In the genomic region with DNA sequence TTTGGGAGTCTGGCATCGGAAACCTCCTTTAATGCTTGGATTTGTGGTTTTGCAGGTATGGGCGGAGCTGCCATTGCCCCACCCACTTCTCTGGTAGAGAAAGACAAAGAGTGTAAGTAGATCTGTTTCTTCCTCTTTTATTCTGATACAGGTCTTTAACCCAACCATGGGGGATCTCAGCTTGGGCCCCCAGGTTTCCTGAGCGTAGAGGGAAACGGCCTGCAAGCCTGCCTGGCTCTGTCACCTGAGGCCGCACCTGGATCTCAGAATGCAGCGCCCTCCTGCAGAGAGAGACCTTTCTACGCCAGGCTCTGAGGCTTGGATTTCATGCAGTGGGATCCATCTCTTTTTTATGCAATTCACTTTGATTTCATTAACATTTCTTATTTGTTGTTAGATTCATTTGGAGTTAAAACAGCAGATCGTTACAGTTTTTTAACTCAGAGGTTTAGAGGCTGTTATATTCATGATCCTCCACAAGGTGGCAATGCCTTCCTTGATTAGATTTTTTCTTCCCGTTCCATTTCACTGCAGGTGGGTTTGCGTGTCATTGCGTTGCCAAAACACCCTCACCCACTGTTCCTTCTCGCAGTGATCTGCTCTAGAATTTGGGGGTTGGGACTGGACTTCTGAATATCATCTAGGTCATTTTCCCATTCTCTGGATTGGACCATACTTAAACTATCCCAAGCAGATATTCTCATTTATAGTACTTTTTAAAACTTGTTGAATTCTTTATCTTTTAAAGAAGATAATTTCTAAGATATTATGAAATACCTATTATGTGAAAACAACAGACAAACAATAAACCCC, we compare ENCODE assay signal across 9 cellular contexts. TPM values are rescaled to one million over a fixed set of nuclear protein-coding genes. Genes with fewer than 3 reads are reported as not detected.
DNase-seq lines count a peak whose midpoint lies in the region; ATAC-seq and TF ChIP-seq lines count a peak whose summit lies in the region.
"Had no signal": no experiment of that assay in that cellular context is flagged by ENCODE, and none has a peak within 500 bp of the region (broad histone marks: within the 10 kb centered on the region; RNA-seq: fewer than 3 reads in every experiment).

No MANE protein-coding gene starts in this region.

- no peaks in the 10 kb centered on the region for H3K9me3 ChIP-seq in heart right ventricle
- no peaks in the 10 kb centered on the region for H3K9me3 ChIP-seq in smooth muscle cell (replicated peaks; ENCODE audit: low read depth)

- intact Hi-C loops in heart right ventricle (cut with DNase I): loop anchor here (2.0 to 10.0 kb wide), 9 partner anchors 42 to 296 kb away; partner anchors contain the start of gene PFKFB3 (in 3 of the 10)

- H3K27me3 ChIP-seq in heart right ventricle (no peaks in the 10 kb centered on the region), smooth muscle cell (ENCODE audit: low read depth) (no peaks in the 10 kb centered on the region)

- ATAC-seq in heart right ventricle: peak in 4 of 8 donors; percentile 18 to 42 (median 34)
- no peak for ATAC-seq in HG03460 (IDR thresholded peaks at IDR 0.05; ENCODE audit: unreplicated experiment)
- ATAC-seq in HG03521 (IDR thresholded peaks at IDR 0.05; ENCODE audit: unreplicated experiment): no peak

- H3K9ac ChIP-seq in smooth muscle cell (ENCODE audit: low read depth): no peak overlapping the region

- H3K4me3 Mint-ChIP-seq in activated naive CD8-positive, alpha-beta T cell treated with anti-CD3 and anti-CD28 coated beads for 36 hours: no peak overlapping the region

- H3K27ac Mint-ChIP-seq in activated naive CD8-positive, alpha-beta T cell treated with anti-CD3 and anti-CD28 coated beads for 36 hours: peak overlapping the region; percentile 44

- H4K20me1 ChIP-seq in smooth muscle cell (ENCODE audit: low read depth): peaks cover 57% of the 10 kb centered on the region

- H3K4me1 ChIP-seq in heart right ventricle: peaks cover 0 to 16% (median 11%) of the 10 kb centered on the region in 9 donors
- peaks cover 5% of the 10 kb centered on the region for H3K4me1 ChIP-seq in smooth muscle cell (ENCODE audit: low read depth)

- H3K36me3 ChIP-seq in heart right ventricle: peaks cover 0 to 100% (median 42%) of the 10 kb centered on the region in 9 donors
- H3K36me3 ChIP-seq in smooth muscle cell (ENCODE audit: low read depth): peaks cover 29% of the 10 kb centered on the region

- H3K4me2 ChIP-seq in smooth muscle cell: no peak overlapping the region

- DNase-seq in activated naive CD4-positive, alpha-beta T cell treated with Interleukin-2 at 50 U/mL for 16 hours: peak; percentile 36
- DNase-seq in activated naive CD4-positive, alpha-beta T cell (lab: John Stamatoyannopoulos, UW): no peak
- DNase-seq in NCI-H146 treated with DMSO at 0.1 percent for 48 hours (lab: John Stamatoyannopoulos, UW; ENCODE audit: unreplicated experiment) (peak; percentile 39), heart right ventricle (no peak), smooth muscle cell (lab: John Stamatoyannopoulos, UW; ENCODE audit: unreplicated experiment) (no peak)
- DNase-seq in activated naive CD8-positive, alpha-beta T cell treated with anti-CD3 and anti-CD28 coated beads for 36 hours: no peak

- peaks cover 12% of the 10 kb centered on the region for H3F3A ChIP-seq in smooth muscle cell (ENCODE audit: low read depth)

- H2AFZ ChIP-seq in smooth muscle cell (ENCODE audit: low read depth): no peak overlapping the region

- WGBS in heart right ventricle, 2 donors: 47 to 50% methylated on average over 12 of the region's 12 CpGs
- WGBS in smooth muscle cell (ENCODE audit: low lambda C conversion rate): 46% methylated on average over 12 of the region's 12 CpGs

- peaks cover 32% of the 10 kb centered on the region for H3K4me1 Mint-ChIP-seq in activated naive CD8-positive, alpha-beta T cell treated with anti-CD3 and anti-CD28 coated beads for 36 hours

- peaks cover 13% of the 10 kb centered on the region for H3K79me2 ChIP-seq in smooth muscle cell (ENCODE audit: low read depth)

- no peak overlapping the region for H3K27ac ChIP-seq in heart right ventricle
- H3K27ac ChIP-seq in smooth muscle cell (ENCODE audit: low read depth): peak overlapping the region; percentile 13

- H3K36me3 Mint-ChIP-seq in activated naive CD8-positive, alpha-beta T cell treated with anti-CD3 and anti-CD28 coated beads for 36 hours: peaks cover 56% of the 10 kb centered on the region

- no peaks in the 10 kb centered on the region for H3K9me3 Mint-ChIP-seq in activated naive CD8-positive, alpha-beta T cell treated with anti-CD3 and anti-CD28 coated beads for 36 hours

- TF ChIP-seq CTCF in heart right ventricle (IDR thresholded peaks at IDR 0.05): peak; percentile 53 to 85 (median 75)
- TF ChIP-seq CTCF in smooth muscle cell (IDR thresholded peaks at IDR 0.05; ENCODE audit: borderline replicate concordance, insufficient read depth, poor library complexity, severe bottlenecking): peak; percentile 81

- H3K4me3 ChIP-seq in heart right ventricle (no peak overlapping the region), smooth muscle cell (no peak overlapping the region)

- no peaks in the 10 kb centered on the region for H3K27me3 Mint-ChIP-seq in activated naive CD8-positive, alpha-beta T cell treated with anti-CD3 and anti-CD28 coated beads for 36 hours

RNA-seq across cellular contexts. Expression of gene RBM17, which starts 20.0 kb away (rescaled TPM):
- total RNA-seq in activated naive CD8-positive, alpha-beta T cell treated with anti-CD3 and anti-CD28 coated beads for 36 hours: 100 to 1,000 TPM; 337 to 355 TPM
- total RNA-seq in heart right ventricle: 10 to 100 TPM; 53.4 to 93.2 (median 64.0) TPM
- 100 to 1,000 TPM in 1 of 2 donors, 10 to 100 TPM in 1; 58.6 to 100 TPM for polyA plus RNA-seq in heart right ventricle
- total RNA-seq in smooth muscle cell: 20.0 and 37.0 TPM in 2 replicates
- polyA plus RNA-seq in smooth muscle cell: 68.3 and 81.2 TPM in 2 replicates

RNA-seq across cellular contexts. Expression of gene IL2RA, which starts 46.7 kb away (rescaled TPM):
- 100 to 1,000 TPM; 680 to 698 TPM for total RNA-seq in activated naive CD8-positive, alpha-beta T cell treated with anti-CD3 and anti-CD28 coated beads for 36 hours
- total RNA-seq in heart right ventricle (1 to 10 TPM in 5 of 10 donors, under 1 TPM in 5; 0.19 to 9.1 (median 1.0) TPM), smooth muscle cell (not detected in 2 replicates)
- polyA plus RNA-seq in heart right ventricle (under 1 TPM; 0.36 to 0.73 TPM), smooth muscle cell (not detected in 2 replicates)
- total RNA-seq: glomerular endothelial cell had no signal

Comparison
In these comparisons a context has a peak if more than half of its experiments do, and no peak if none do; other contexts are left out.
1. DNase-seq: peak in activated naive CD4-positive, alpha-beta T cell treated with Interleukin-2 at 50 U/mL for 16 hours (single experiment) and NCI-H146 treated with DMSO at 0.1 percent for 48 hours (single experiment); none in activated naive CD4-positive, alpha-beta T cell (0 of 4), activated naive CD8-positive, alpha-beta T cell treated with anti-CD3 and anti-CD28 coated beads for 36 hours (single experiment), heart right ventricle (0 of 2) and smooth muscle cell (single experiment).
2. RNA of gene IL2RA, which starts 46.7 kb away (total RNA-seq): 680 to 698 TPM in activated naive CD8-positive, alpha-beta T cell treated with anti-CD3 and anti-CD28 coated beads for 36 hours; 0.19 to 9.1 TPM in heart right ventricle and not detected in smooth muscle cell; every median in the first group is over 10 times any median in the second.